In genomic region chr12:112153900-112154234, GRCh38 we compare ENCODE assay signal across 14 cellular contexts. TPM values are rescaled to one million over a fixed set of nuclear protein-coding genes. Genes with fewer than 3 reads are reported as not detected.
A peak's percentile ranks its signal among the peaks of the same experiment; 100 is the strongest.
DNase-seq lines count a peak whose midpoint lies in the region; ATAC-seq and TF ChIP-seq lines count a peak whose summit lies in the region.
"Had no signal": no experiment of that assay in that cellular context is flagged by ENCODE, and none has a peak within 500 bp of the region (broad histone marks: within the 10 kb centered on the region; RNA-seq: fewer than 3 reads in every experiment).

No MANE protein-coding gene starts in this region.

- intact Hi-C loops in activated T-helper 2 cell treated with anti-CD3 and anti-CD28 coated beads, Interferon-gamma antibody, Interleukin-2, Interleukin-4, amounts not matched to agents 10 μg/mL and 5 μg/mL and 100 μg/mL, durations not matched to agents 14 hours and 24 hours and 36 hours (cut with micrococcal nuclease) = no loop called here
- intact Hi-C loops in CD8-positive, alpha-beta T cell (cut with DNase I, micrococcal nuclease) = no loop called here

- H3K27me3 Mint-ChIP-seq in CD4-positive, CD25-positive, alpha-beta regulatory T cell = no peaks in the 10 kb centered on the region
- no peaks in the 10 kb centered on the region for H3K27me3 Mint-ChIP-seq in activated T-helper 2 cell treated with anti-CD3 and anti-CD28 coated beads, Interferon-gamma antibody, Interleukin-2, Interleukin-4, amounts not matched to agents 10 μg/mL and 5 μg/mL and 100 μg/mL, durations not matched to agents 14 hours and 24 hours and 36 hours (ENCODE audit: low read depth)
- no peaks in the 10 kb centered on the region for H3K27me3 Mint-ChIP-seq in stimulated activated memory B cell treated with anti-CD40 and anti-IgM and Interleukin-4, amounts not matched to agents 10 μg/mL and 1 μg/mL and 100 μg/mL, for 72 hours
- no peaks in the 10 kb centered on the region for H3K27me3 Mint-ChIP-seq in CD8-positive, alpha-beta T cell (ENCODE audit: low read depth)

- H3K9me3 Mint-ChIP-seq in CD4-positive, CD25-positive, alpha-beta regulatory T cell = peaks cover 5 to 39% (median 11%) of the 10 kb centered on the region in 7 donors
- peaks cover 13% of the 10 kb centered on the region for H3K9me3 Mint-ChIP-seq in activated T-helper 2 cell treated with anti-CD3 and anti-CD28 coated beads, Interferon-gamma antibody, Interleukin-2, Interleukin-4, amounts not matched to agents 10 μg/mL and 5 μg/mL and 100 μg/mL, durations not matched to agents 14 hours and 24 hours and 36 hours
- H3K9me3 Mint-ChIP-seq in stimulated activated memory B cell treated with anti-CD40 and anti-IgM and Interleukin-4, amounts not matched to agents 10 μg/mL and 1 μg/mL and 100 μg/mL, for 72 hours = peaks cover 14% of the 10 kb centered on the region
- H3K9me3 Mint-ChIP-seq in CD8-positive, alpha-beta T cell = peaks cover 25% of the 10 kb centered on the region

- peaks cover 15 to 31% (median 26%) of the 10 kb centered on the region in 4 donors for H3K4me1 Mint-ChIP-seq in CD4-positive, CD25-positive, alpha-beta regulatory T cell
- H3K4me1 Mint-ChIP-seq in activated T-helper 2 cell treated with anti-CD3 and anti-CD28 coated beads, Interferon-gamma antibody, Interleukin-2, Interleukin-4, amounts not matched to agents 10 μg/mL and 5 μg/mL and 100 μg/mL, durations not matched to agents 14 hours and 24 hours and 36 hours (ENCODE audit: low read depth) = peaks cover 4% of the 10 kb centered on the region
- H3K4me1 Mint-ChIP-seq in stimulated activated memory B cell treated with anti-CD40 and anti-IgM and Interleukin-4, amounts not matched to agents 10 μg/mL and 1 μg/mL and 100 μg/mL, for 72 hours = peaks cover 36% of the 10 kb centered on the region
- H3K4me1 Mint-ChIP-seq in CD8-positive, alpha-beta T cell (ENCODE audit: low read depth) = peaks cover 14% of the 10 kb centered on the region

- no peak overlapping the region for H3K4me3 ChIP-seq in CD4-positive, CD25-positive, alpha-beta regulatory T cell (ENCODE audit: low read depth, low read length)
- no peak overlapping the region for H3K4me3 ChIP-seq in CD8-positive, alpha-beta T cell (ENCODE audit: low read depth, low read length)

- H3K9me3 ChIP-seq in CD4-positive, CD25-positive, alpha-beta regulatory T cell (ENCODE audit: control insufficient read depth in 2 of 2, low read length in 2 of 2) = peaks cover 3 to 6% of the 10 kb centered on the region in 2 experiments
- peaks cover 8% of the 10 kb centered on the region for H3K9me3 ChIP-seq in CD8-positive, alpha-beta T cell (ENCODE audit: low read length)

- H3K27me3 ChIP-seq in CD4-positive, CD25-positive, alpha-beta regulatory T cell (ENCODE audit: control insufficient read depth, insufficient read depth, low read length) = no peaks in the 10 kb centered on the region
- no peaks in the 10 kb centered on the region for H3K27me3 ChIP-seq in layer of hippocampus (ENCODE audit: control insufficient read depth, insufficient read depth, low read length)
- H3K27me3 ChIP-seq in CD8-positive, alpha-beta T cell (ENCODE audit: insufficient read depth, low read length) = no peaks in the 10 kb centered on the region

- no peak for DNase-seq in CD4-positive, CD25-positive, alpha-beta regulatory T cell
- no peak for DNase-seq in activated T-helper 2 cell treated with anti-CD3 and anti-CD28 coated beads, Interferon-gamma antibody, Interleukin-2, Interleukin-4, amounts not matched to agents 10 μg/mL and 5 μg/mL and 100 μg/mL, durations not matched to agents 14 hours and 24 hours and 36 hours (ENCODE audit: low spot score)
- no peak for DNase-seq in NCI-H2081 (lab: John Stamatoyannopoulos, UW)
- DNase-seq in CD8-positive, alpha-beta T cell = no peak
- DNase-seq: DMS153, EL, KBM-7, NCI-H1436 treated with DMSO at 0.1 percent for 48 hours, NCI-H226, NCI-H526, RPMI8226 had no signal

- ATAC-seq in CD4-positive, CD25-positive, alpha-beta regulatory T cell (ENCODE audit: low read depth in 2 of 2) = no peak
- no peak for ATAC-seq in stimulated activated memory B cell treated with anti-CD40 and anti-IgM and Interleukin-4, amounts not matched to agents 10 μg/mL and 1 μg/mL and 100 μg/mL, for 72 hours
- no peak for ATAC-seq in HG02759 (IDR thresholded peaks at IDR 0.05; ENCODE audit: unreplicated experiment)
- ATAC-seq in CD8-positive, alpha-beta T cell = no peak

- no peak overlapping the region for H3K4me3 Mint-ChIP-seq in CD4-positive, CD25-positive, alpha-beta regulatory T cell
- H3K4me3 Mint-ChIP-seq in activated T-helper 2 cell treated with anti-CD3 and anti-CD28 coated beads, Interferon-gamma antibody, Interleukin-2, Interleukin-4, amounts not matched to agents 10 μg/mL and 5 μg/mL and 100 μg/mL, durations not matched to agents 14 hours and 24 hours and 36 hours (ENCODE audit: low read depth) = no peak overlapping the region
- H3K4me3 Mint-ChIP-seq in stimulated activated memory B cell treated with anti-CD40 and anti-IgM and Interleukin-4, amounts not matched to agents 10 μg/mL and 1 μg/mL and 100 μg/mL, for 72 hours = no peak overlapping the region
- no peak overlapping the region for H3K4me3 Mint-ChIP-seq in CD8-positive, alpha-beta T cell

- CTCF ChIA-PET in CD8-positive, alpha-beta T cell (lab: Charles Lee) = interaction anchor here (0.7 kb wide), 1 partner anchor 16 kb away, joined by 3 read pairs; no protein-coding TSS in a partner anchor

- H3K27ac ChIP-seq in CD4-positive, CD25-positive, alpha-beta regulatory T cell (ENCODE audit: insufficient read depth, low read length, poor library complexity, severe bottlenecking) = no peak overlapping the region
- H3K27ac ChIP-seq in layer of hippocampus (ENCODE audit: low read depth, low read length) = peak overlapping the region; percentile 18
- H3K27ac ChIP-seq in CD8-positive, alpha-beta T cell (ENCODE audit: low read depth, low read length) = no peak overlapping the region

- peaks cover 52% of the 10 kb centered on the region for H3K36me3 ChIP-seq in CD4-positive, CD25-positive, alpha-beta regulatory T cell (ENCODE audit: control insufficient read depth, insufficient read depth, low read length)
- H3K36me3 ChIP-seq in CD8-positive, alpha-beta T cell (ENCODE audit: insufficient read depth, low read length) = peaks cover 32% of the 10 kb centered on the region

- H3K27ac Mint-ChIP-seq in CD4-positive, CD25-positive, alpha-beta regulatory T cell = peak overlapping the region; percentile 23 to 72 (median 52)
- H3K27ac Mint-ChIP-seq in activated T-helper 2 cell treated with anti-CD3 and anti-CD28 coated beads, Interferon-gamma antibody, Interleukin-2, Interleukin-4, amounts not matched to agents 10 μg/mL and 5 μg/mL and 100 μg/mL, durations not matched to agents 14 hours and 24 hours and 36 hours = peak overlapping the region; percentile 8
- peak overlapping the region; percentile 87 for H3K27ac Mint-ChIP-seq in stimulated activated memory B cell treated with anti-CD40 and anti-IgM and Interleukin-4, amounts not matched to agents 10 μg/mL and 1 μg/mL and 100 μg/mL, for 72 hours
- no peak overlapping the region for H3K27ac Mint-ChIP-seq in CD8-positive, alpha-beta T cell

- H3K4me1 ChIP-seq in CD4-positive, CD25-positive, alpha-beta regulatory T cell (ENCODE audit: control insufficient read depth, insufficient read depth, low read length, poor library complexity, severe bottlenecking) = peaks cover 8% of the 10 kb centered on the region
- H3K4me1 ChIP-seq in CD8-positive, alpha-beta T cell (ENCODE audit: insufficient read depth, low read length) = peaks cover 10% of the 10 kb centered on the region

- no peak for TF ChIP-seq CTCF in CD8-positive, alpha-beta T cell (IDR thresholded peaks at IDR 0.05)

- H3K36me3 Mint-ChIP-seq in CD4-positive, CD25-positive, alpha-beta regulatory T cell = peaks cover 66% of the 10 kb centered on the region
- H3K36me3 Mint-ChIP-seq in activated T-helper 2 cell treated with anti-CD3 and anti-CD28 coated beads, Interferon-gamma antibody, Interleukin-2, Interleukin-4, amounts not matched to agents 10 μg/mL and 5 μg/mL and 100 μg/mL, durations not matched to agents 14 hours and 24 hours and 36 hours (ENCODE audit: low read depth) = peaks cover 84% of the 10 kb centered on the region
- peaks cover 74% of the 10 kb centered on the region for H3K36me3 Mint-ChIP-seq in stimulated activated memory B cell treated with anti-CD40 and anti-IgM and Interleukin-4, amounts not matched to agents 10 μg/mL and 1 μg/mL and 100 μg/mL, for 72 hours
- H3K36me3 Mint-ChIP-seq in CD8-positive, alpha-beta T cell = peaks cover 93% of the 10 kb centered on the region

- POLR2A ChIA-PET in CD8-positive, alpha-beta T cell (lab: Charles Lee) = no interaction called here

RNA-seq across cellular contexts. Expression of gene TRAFD1, which starts 28.5 kb away (rescaled TPM):
- 43.4 TPM for total RNA-seq in CD4-positive, CD25-positive, alpha-beta regulatory T cell
- 10 to 100 TPM; 73.5 to 95.7 (median 83.0) TPM for polyA plus RNA-seq in CD4-positive, CD25-positive, alpha-beta regulatory T cell
- 34.7 and 37.5 TPM in 2 replicates for total RNA-seq in activated T-helper 2 cell treated with anti-CD3 and anti-CD28 coated beads, Interferon-gamma antibody, Interleukin-2, Interleukin-4, amounts not matched to agents 10 μg/mL and 5 μg/mL and 100 μg/mL, durations not matched to agents 14 hours and 24 hours and 36 hours
- 10 to 100 TPM; 21.1 to 25.4 TPM for total RNA-seq in CD8-positive, alpha-beta T cell

RNA-seq across cellular contexts. Expression of gene NAA25, which starts 45.3 kb away (rescaled TPM):
- 27.9 TPM for total RNA-seq in CD4-positive, CD25-positive, alpha-beta regulatory T cell
- 10 to 100 TPM in 3 of 4 donors, 1 to 10 TPM in 1; 8.0 to 19.0 (median 12.6) TPM for polyA plus RNA-seq in CD4-positive, CD25-positive, alpha-beta regulatory T cell
- total RNA-seq in activated T-helper 2 cell treated with anti-CD3 and anti-CD28 coated beads, Interferon-gamma antibody, Interleukin-2, Interleukin-4, amounts not matched to agents 10 μg/mL and 5 μg/mL and 100 μg/mL, durations not matched to agents 14 hours and 24 hours and 36 hours = 43.3 and 48.7 TPM in 2 replicates
- total RNA-seq in CD8-positive, alpha-beta T cell = 10 to 100 TPM; 35.1 to 35.3 TPM
